8 cellular contexts compared by ENCODE assay signal in the genomic region with DNA sequence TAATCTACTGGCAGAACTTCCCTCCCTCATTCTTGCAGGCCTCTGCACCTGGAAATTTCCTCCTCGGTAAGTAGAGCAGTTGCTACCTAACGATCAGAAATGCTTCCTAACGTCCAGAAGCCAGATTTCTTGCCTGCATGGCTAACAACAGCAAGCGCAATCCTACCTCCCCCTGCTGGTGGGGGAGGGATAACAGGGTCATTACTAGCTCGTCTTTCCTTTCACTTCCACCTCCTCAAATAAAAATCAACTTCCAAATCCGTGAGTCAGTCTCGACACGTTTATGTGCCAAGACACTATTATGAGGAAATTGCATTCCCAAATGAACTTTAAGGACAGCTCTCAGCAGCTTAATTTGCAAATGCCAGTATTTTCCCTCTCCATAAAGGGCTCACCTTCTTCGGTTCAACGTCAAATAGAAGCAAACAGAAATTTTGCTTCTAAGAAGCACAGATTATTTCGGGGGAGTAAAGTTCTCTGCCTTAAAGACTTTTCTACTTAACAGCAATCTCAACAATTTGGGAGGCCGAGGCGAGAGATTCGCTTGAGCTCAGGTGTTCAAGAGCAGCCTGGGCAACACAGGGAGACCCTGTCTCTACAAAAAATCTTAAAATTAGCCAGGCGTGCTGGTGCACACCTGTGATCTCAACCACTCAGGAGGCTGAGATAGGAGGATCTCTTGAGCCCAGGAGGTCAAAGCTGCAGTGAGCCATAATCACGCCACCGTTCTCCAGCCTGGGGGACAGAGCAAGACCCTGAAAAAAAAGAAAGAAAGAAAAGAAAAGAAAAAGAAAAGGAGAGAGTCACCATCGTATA.
DNase-seq lines count a peak whose midpoint lies in the region; ATAC-seq and TF ChIP-seq lines count a peak whose summit lies in the region.

No MANE protein-coding gene starts in this region.

- H3K36me3 ChIP-seq in NT2/D1 (ENCODE audit: insufficient read depth, insufficient read length, low read length): no peaks in the 10 kb centered on the region
- no peaks in the 10 kb centered on the region for H3K36me3 ChIP-seq in adrenal gland (replicated peaks in 1 of 2)
- no peaks in the 10 kb centered on the region for H3K36me3 ChIP-seq in thymus (ENCODE audit: control insufficient read depth, insufficient read depth)

- TF ChIP-seq CTCF in GM12872 (IDR thresholded peaks at IDR 0.05; ENCODE audit: insufficient read depth, low read depth, low read length) (peak; percentile 89), adrenal gland (IDR thresholded peaks at IDR 0.05) (peak in 3 of 6 experiments; percentile 5 to 42 (median 21))

- peak; percentile 83 for ATAC-seq in HG02884 (IDR thresholded peaks at IDR 0.05; ENCODE audit: unreplicated experiment)
- peak; percentile 99 for ATAC-seq in left lobe of liver

- H3K4me3 ChIP-seq in NT2/D1 (ENCODE audit: insufficient read length, low read depth) (no peak overlapping the region), adrenal gland (no peak overlapping the region), thymus (ENCODE audit: low read length) (peak overlapping the region; percentile 24)

- WGBS in adrenal gland, 4 donors: 67 to 74% (median 70%) methylated on average over 18 of the region's 18 CpGs
- WGBS in thymus: 47% methylated on average over 18 of the region's 18 CpGs

- peak; percentile 34 for DNase-seq in AG20443 (ENCODE audit: low spot score)
- peak; percentile 68 for DNase-seq in NT2/D1 (ENCODE audit: low read depth, low spot score)
- peak in 5 of 7 donors; percentile 13 to 27 (median 20) for DNase-seq in adrenal gland
- peak; percentile 67 for DNase-seq in left lobe of liver (ENCODE audit: low spot score)
- no peak for DNase-seq in NCI-H1930 (lab: John Stamatoyannopoulos, UW)

- H3K9me3 ChIP-seq in NT2/D1 (ENCODE audit: insufficient read depth, low read length) (no peaks in the 10 kb centered on the region; the same call in 1 of the 2 replicates), adrenal gland (replicated peaks in 1 of 3) (no peaks in the 10 kb centered on the region), thymus (ENCODE audit: control insufficient read depth) (no peaks in the 10 kb centered on the region)

- H3K4me1 ChIP-seq in NT2/D1 (ENCODE audit: insufficient read depth, insufficient read length) (no peaks in the 10 kb centered on the region), adrenal gland (replicated peaks in 1 of 2) (no peaks in the 10 kb centered on the region), thymus (ENCODE audit: control insufficient read depth, insufficient read depth, low read length) (peaks cover 2% of the 10 kb centered on the region)

- H3K9ac ChIP-seq in NT2/D1 (ENCODE audit: insufficient read length, low read depth): no peak overlapping the region

- TF ChIP-seq POLR2A in adrenal gland (IDR thresholded peaks at IDR 0.05): no peak

- intact Hi-C loops in adrenal gland (cut with DNase I): no loop called here

- H3K27me3 ChIP-seq in NT2/D1 (ENCODE audit: insufficient read depth, insufficient read length) (no peaks in the 10 kb centered on the region), adrenal gland (no peaks in the 10 kb centered on the region), thymus (ENCODE audit: control insufficient read depth, insufficient read depth) (no peaks in the 10 kb centered on the region)

- H3K27ac ChIP-seq in adrenal gland: no peak overlapping the region
- H3K27ac ChIP-seq in thymus (ENCODE audit: low read depth): no peak overlapping the region

Comparison
In these comparisons a context has a peak if more than half of its experiments do, and no peak if none do; other contexts are left out.
1. DNase-seq: peak in AG20443 (single experiment), NT2/D1 (single experiment), adrenal gland (5 of 7) and left lobe of liver (single experiment); none in NCI-H1930 (0 of 2).